22 cellular contexts compared by ENCODE assay signal in genomic region chrX:135595543-135595942, GRCh38.
DNase-seq lines count a peak whose midpoint lies in the region; ATAC-seq, FAIRE-seq and TF ChIP-seq lines count a peak whose summit lies in the region.
"Had no signal": no experiment of that assay in that cellular context is flagged by ENCODE, and none has a peak within 500 bp of the region (broad histone marks: within the 10 kb centered on the region; RNA-seq: fewer than 3 reads in every experiment).

No MANE protein-coding gene starts in this region.

- no peak overlapping the region for H3K9ac ChIP-seq in astrocyte (ENCODE audit: low read length)
- H3K9ac ChIP-seq: BLaER1 treated with 17β-estradiol and CSF1 and Interleukin-3, amounts not matched to agents 10 nM and 100 nM had no signal

- H3K4me3 ChIP-seq in astrocyte (ENCODE audit: insufficient read depth, low read depth, low read length) = no peak overlapping the region
- H3K4me3 ChIP-seq in mucosa of descending colon = no peak overlapping the region
- H3K4me3 ChIP-seq: A549; BLaER1 treated with 17β-estradiol and CSF1 and Interleukin-3, amounts not matched to agents 10 nM and 100 nM had no signal

- FAIRE-seq in astrocyte (lab: Jason Lieb, UNC) = peak; percentile 65
- FAIRE-seq: A549, D721Med, G401.6, GM12891 had no signal

- no peaks in the 10 kb centered on the region for H3K36me3 ChIP-seq in astrocyte (ENCODE audit: insufficient read depth, low read length)
- no peaks in the 10 kb centered on the region for H3K36me3 ChIP-seq in mucosa of descending colon (ENCODE audit: low read depth)
- H3K36me3 ChIP-seq: BLaER1 treated with 17β-estradiol and CSF1 and Interleukin-3, amounts not matched to agents 10 nM and 100 nM had no signal

- H3K79me2 ChIP-seq in astrocyte (ENCODE audit: insufficient read depth, low read length) = no peaks in the 10 kb centered on the region

- H3K27ac ChIP-seq in astrocyte (ENCODE audit: low read depth, low read length) = no peak overlapping the region
- H3K27ac ChIP-seq: 22Rv1; A549; BLaER1 treated with 17β-estradiol and CSF1 and Interleukin-3, amounts not matched to agents 10 nM and 100 nM; C4-2B had no signal

- H3K27ac Mint-ChIP-seq in astrocyte (ENCODE audit: unreplicated experiment) (no peak overlapping the region), progenitor cell of endocrine pancreas (no peak overlapping the region)
- H3K27ac Mint-ChIP-seq: B cell; CD4-positive, alpha-beta T cell; CD8-positive, alpha-beta T cell had no signal

- H4K20me1 ChIP-seq in astrocyte (ENCODE audit: insufficient read depth, low read length) = no peaks in the 10 kb centered on the region
- H4K20me1 ChIP-seq: BLaER1 treated with 17β-estradiol and CSF1 and Interleukin-3, amounts not matched to agents 10 nM and 100 nM had no signal

- TF ChIP-seq CTCF in astrocyte (IDR thresholded peaks at IDR 0.05; ENCODE audit: insufficient read depth, low read depth, low read length) (no peak), mucosa of descending colon (IDR thresholded peaks at IDR 0.05) (no peak), progenitor cell of endocrine pancreas (IDR thresholded peaks at IDR 0.05; ENCODE audit: unreplicated experiment) (no peak)

- H3K27me3 Mint-ChIP-seq in astrocyte (ENCODE audit: low read depth, unreplicated experiment) (peaks cover 7% of the 10 kb centered on the region), progenitor cell of endocrine pancreas (no peaks in the 10 kb centered on the region)

- H3K27me3 ChIP-seq in astrocyte (ENCODE audit: insufficient read depth, low read length) = no peaks in the 10 kb centered on the region

- H3K36me3 Mint-ChIP-seq in astrocyte (ENCODE audit: low read depth, unreplicated experiment) (no peaks in the 10 kb centered on the region), progenitor cell of endocrine pancreas (ENCODE audit: insufficient read depth) (no peaks in the 10 kb centered on the region)
- H3K36me3 Mint-ChIP-seq: CD8-positive, alpha-beta T cell had no signal

- H3K9me3 ChIP-seq in astrocyte (ENCODE audit: insufficient read depth, low read depth, low read length) = no peaks in the 10 kb centered on the region
- H3K9me3 ChIP-seq in mucosa of descending colon = no peaks in the 10 kb centered on the region
- H3K9me3 ChIP-seq: A549, Caco-2 had no signal

- intact Hi-C loops in mucosa of descending colon (cut with DNase I, micrococcal nuclease) = no loop called here

- H2AFZ ChIP-seq in astrocyte (ENCODE audit: low read depth, low read length) = no peak overlapping the region

- H3K4me1 ChIP-seq in astrocyte (ENCODE audit: insufficient read depth, low read length) (no peaks in the 10 kb centered on the region), mucosa of descending colon (ENCODE audit: low read depth) (no peaks in the 10 kb centered on the region)
- H3K4me1 ChIP-seq: A549; BLaER1 treated with 17β-estradiol and CSF1 and Interleukin-3, amounts not matched to agents 10 nM and 100 nM; Caco-2 had no signal

- H3K4me3 Mint-ChIP-seq in astrocyte (ENCODE audit: unreplicated experiment) (no peak overlapping the region), progenitor cell of endocrine pancreas (ENCODE audit: low read depth) (no peak overlapping the region)
- H3K4me3 Mint-ChIP-seq: B cell; CD4-positive, alpha-beta T cell; CD8-positive, alpha-beta T cell had no signal

- no peaks in the 10 kb centered on the region for H3K4me1 Mint-ChIP-seq in astrocyte (ENCODE audit: low read depth, unreplicated experiment)
- H3K4me1 Mint-ChIP-seq in progenitor cell of endocrine pancreas (ENCODE audit: low read depth) = peaks cover 2% of the 10 kb centered on the region
- H3K4me1 Mint-ChIP-seq: B cell had no signal

- no peak overlapping the region for H3K4me2 ChIP-seq in astrocyte (ENCODE audit: low read length)
- H3K4me2 ChIP-seq: A549; BLaER1 treated with 17β-estradiol and CSF1 and Interleukin-3, amounts not matched to agents 10 nM and 100 nM had no signal

- DNase-seq in DMS53 (lab: John Stamatoyannopoulos, UW) (peak; percentile 2), DMS53 treated with DMSO at 0.1 percent for 48 hours (lab: John Stamatoyannopoulos, UW; ENCODE audit: unreplicated experiment) (no peak), astrocyte (ENCODE audit: low read depth) (no peak), mucosa of descending colon (no peak), progenitor cell of endocrine pancreas (ENCODE audit: low spot score, unreplicated experiment) (no peak)
- no peak for DNase-seq in effector CD4-positive, alpha-beta T cell
- DNase-seq: AML-193; Caco-2; Calu3; CD4-positive, alpha-beta T cell; CD8-positive, alpha-beta T cell; DMS79 treated with DMSO at 0.1 percent for 48 hours; GF-D8 had no signal

- H3K9me3 Mint-ChIP-seq in astrocyte (ENCODE audit: unreplicated experiment) = no peaks in the 10 kb centered on the region
- peaks cover 20% of the 10 kb centered on the region for H3K9me3 Mint-ChIP-seq in progenitor cell of endocrine pancreas (ENCODE audit: low read depth)
- H3K9me3 Mint-ChIP-seq: CD4-positive, alpha-beta T cell; CD8-positive, alpha-beta T cell had no signal

- ATAC-seq in mucosa of descending colon (peak; percentile 52), SK-N-SH treated with all-trans-retinoic acid at 6 μM for 48 hours (no peak)
- ATAC-seq: CD8-positive, alpha-beta T cell had no signal

TF ChIP-seq in SK-N-SH treated with all-trans-retinoic acid at 6 μM for 48 hours, 23 proteins besides CTCF, POLR2A, EP300 and RAD21:
- no peak for TF ChIP-seq ZNF8 (CRISPR knock-in tag; IDR thresholded peaks at IDR 0.05)
- TF ChIP-seq CSDC2 (CRISPR knock-in tag; IDR thresholded peaks at IDR 0.05) = no peak
- TF ChIP-seq RARB (CRISPR knock-in tag; IDR thresholded peaks at IDR 0.05) = no peak
- no peak for TF ChIP-seq ZNF565 (CRISPR knock-in tag; conservative IDR thresholded peaks at IDR 0.05; ENCODE audit: low read depth)
- no peak for TF ChIP-seq ZNF70 (CRISPR knock-in tag; IDR thresholded peaks at IDR 0.05)
- no peak for TF ChIP-seq OSR1 (CRISPR knock-in tag; IDR thresholded peaks at IDR 0.05)
- no peak for TF ChIP-seq ZC3H10 (CRISPR knock-in tag; IDR thresholded peaks at IDR 0.05)
- TF ChIP-seq TSHZ2 (CRISPR knock-in tag; IDR thresholded peaks at IDR 0.05) = no peak
- no peak for TF ChIP-seq TCF4 (CRISPR knock-in tag; IDR thresholded peaks at IDR 0.05; ENCODE audit: borderline replicate concordance)
